9 cellular contexts compared by ENCODE assay signal in genomic region chr7:142516038-142516501, GRCh38.
DNase-seq lines count a peak whose midpoint lies in the region; ATAC-seq and TF ChIP-seq lines count a peak whose summit lies in the region.
"Had no signal": no experiment of that assay in that cellular context is flagged by ENCODE, and none has a peak within 500 bp of the region (broad histone marks: within the 10 kb centered on the region; RNA-seq: fewer than 3 reads in every experiment).

No MANE protein-coding gene starts in this region.

- no peak overlapping the region for H4K5ac ChIP-seq in mesendoderm (ENCODE audit: low read length)

- no peak overlapping the region for H2BK120ac ChIP-seq in mesendoderm (ENCODE audit: low read depth, low read length)

- no CpG with 5 or more reads among the region's 3 CpGs for WGBS in mesendoderm (ENCODE audit: extremely low coverage, insufficient coverage, low lambda C conversion rate)
- 11 to 12% methylated on average over 3 of the region's 3 CpGs for WGBS in aorta, 2 donors

- H3K23ac ChIP-seq in mesendoderm (ENCODE audit: low read length) = no peak overlapping the region

- in situ Hi-C loops in KBM-7 (cut with MboI; ENCODE audit: low pct_unique_long_range_greater_than_20kb, low sequenced_read_pairs) = no loop called here

- H3K27ac ChIP-seq in SJCRH30 (no peak overlapping the region), dorsolateral prefrontal cortex (peak overlapping the region in 2 of 59 donors; percentile 27 to 44), mesendoderm (ENCODE audit: low read depth, low read length) (no peak overlapping the region), aorta (ENCODE audit: low read depth in 1 of 2, low read length in 2 of 2) (no peak overlapping the region)
- H3K27ac ChIP-seq: SJSA1 had no signal

- H3K9me3 ChIP-seq in SJCRH30 (replicated peaks) (no peaks in the 10 kb centered on the region), aorta (ENCODE audit: control insufficient read depth, low read length) (no peaks in the 10 kb centered on the region)
- H3K9me3 ChIP-seq: SJSA1 had no signal

- no peak overlapping the region for H2AK5ac ChIP-seq in mesendoderm (ENCODE audit: low read length)

- H3K4me3 ChIP-seq in AG04449 (ENCODE audit: low read depth, low read length) = no peak overlapping the region
- H3K4me3 ChIP-seq in SJCRH30 = no peak overlapping the region
- H3K4me3 ChIP-seq in dorsolateral prefrontal cortex = no peak overlapping the region
- no peak overlapping the region for H3K4me3 ChIP-seq in mesendoderm (ENCODE audit: low read length)
- no peak overlapping the region for H3K4me3 ChIP-seq in aorta (ENCODE audit: low read length in 2 of 2)
- H3K4me3 ChIP-seq: SJSA1 had no signal

- no peak overlapping the region for H3K4ac ChIP-seq in mesendoderm (ENCODE audit: low read depth, low read length)

- peak; percentile 68 for TF ChIP-seq CTCF in AG04449 (IDR thresholded peaks at IDR 0.05; ENCODE audit: insufficient read depth, low read length, missing control alignments)
- TF ChIP-seq CTCF in dorsolateral prefrontal cortex (IDR thresholded peaks at IDR 0.05 in 54 of 56, conservative IDR thresholded peaks at IDR 0.05 in 2 of 56; ENCODE audit: low read depth in 1 of 56, partially characterized antibody in 56 of 56) = peak; percentile 69 to 95 (median 82)

- peak; percentile 55 for ATAC-seq in aorta (ENCODE audit: low FRiP score)

- H3K56ac ChIP-seq in mesendoderm (ENCODE audit: low read length) = peak overlapping the region; percentile 68

- no peaks in the 10 kb centered on the region for H3K27me3 ChIP-seq in SJCRH30
- peaks cover 0 to 4% (median 0%) of the 10 kb centered on the region in 45 donors for H3K27me3 ChIP-seq in dorsolateral prefrontal cortex
- no peaks in the 10 kb centered on the region for H3K27me3 ChIP-seq in mesendoderm (ENCODE audit: insufficient read depth, low read length, poor library complexity)
- H3K27me3 ChIP-seq in aorta (ENCODE audit: control insufficient read depth in 1 of 2, insufficient read depth in 2 of 2, low read length in 1 of 2) = no peaks in the 10 kb centered on the region

- no peaks in the 10 kb centered on the region for H3K79me1 ChIP-seq in mesendoderm (ENCODE audit: low read length)

- H4K8ac ChIP-seq in mesendoderm (ENCODE audit: low read depth, low read length) = no peak overlapping the region

- DNase-seq in AG04449 (ENCODE audit: low read depth, low spot score) (peak; percentile 29), GM03348 (ENCODE audit: low spot score) (peak; percentile 72), H4 (ENCODE audit: low spot score) (peak; percentile 79), KBM-7 (peak; percentile 50), SJCRH30 (peak; percentile 22 to 84), dorsolateral prefrontal cortex (peak in 3 of 10 donors; percentile 31 to 50 (median 37)), mesendoderm (peak; percentile 80), aorta (no peak)

- no peak overlapping the region for H3K18ac ChIP-seq in mesendoderm (ENCODE audit: low read length)

- H3K36me3 ChIP-seq in SJCRH30 = no peaks in the 10 kb centered on the region
- no peaks in the 10 kb centered on the region for H3K36me3 ChIP-seq in mesendoderm (ENCODE audit: control insufficient read depth, insufficient read depth, low read length)
- H3K36me3 ChIP-seq in aorta (ENCODE audit: control insufficient read depth in 1 of 2, insufficient read depth in 2 of 2, low read length in 1 of 2) = no peaks in the 10 kb centered on the region
- H3K36me3 ChIP-seq: SJSA1 had no signal

- POLR2A ChIA-PET in AG04449 (lab: Yijun Ruan, JAX) = no interaction called here

- H2BK5ac ChIP-seq in mesendoderm (ENCODE audit: low read length) = no peak overlapping the region

- no peak overlapping the region for H3K9ac ChIP-seq in mesendoderm (ENCODE audit: low read length)

- CTCF ChIA-PET in AG04449 (lab: Yijun Ruan, JAX) = interaction anchor here (0.6 to 65.6 kb wide), 36 partner anchors 10 to 486 kb away, joined by 3 to 2267 read pairs (median 4); no protein-coding TSS in a partner anchor

- H3K4me2 ChIP-seq in mesendoderm (ENCODE audit: low read length) = no peak overlapping the region

- H3K4me1 ChIP-seq in SJCRH30 = no peaks in the 10 kb centered on the region
- H3K4me1 ChIP-seq in mesendoderm (ENCODE audit: control insufficient read depth, low read depth, low read length) = no peaks in the 10 kb centered on the region
- no peaks in the 10 kb centered on the region for H3K4me1 ChIP-seq in aorta (ENCODE audit: control insufficient read depth in 1 of 2, insufficient read depth in 2 of 2, low read length in 2 of 2)
- H3K4me1 ChIP-seq: SJSA1 had no signal

- no peaks in the 10 kb centered on the region for H3K79me2 ChIP-seq in mesendoderm (ENCODE audit: control insufficient read depth, insufficient read depth, low read length)

- no peak overlapping the region for H2BK15ac ChIP-seq in mesendoderm (replicated peaks; ENCODE audit: low read depth)

- intact Hi-C loops in dorsolateral prefrontal cortex (cut with DNase I) (no loop called here), aorta (cut with DNase I) (no loop called here)

Comparison
In these comparisons a context has a peak if more than half of its experiments do, and no peak if none do; other contexts are left out.
1. DNase-seq: peak in AG04449 (single experiment), GM03348 (single experiment), H4 (single experiment), KBM-7 (single experiment), SJCRH30 (2 of 2) and mesendoderm (single experiment); none in aorta (0 of 2).